ENCODE assay signal across 6 cellular contexts in genomic region chr14:55037995-55038394, GRCh38. TPM values are rescaled to one million over a fixed set of nuclear protein-coding genes. Genes with fewer than 3 reads are reported as not detected.
DNase-seq lines count a peak whose midpoint lies in the region; ATAC-seq, FAIRE-seq and TF ChIP-seq lines count a peak whose summit lies in the region.
"Not testable (repeated sequence)": the region's sequence is repeated elsewhere in the genome, so short reads cannot be mapped to it uniquely, and the experiment has no call there.

No MANE protein-coding gene starts in this region.

- not testable (repeated sequence) for H3K9ac ChIP-seq in keratinocyte (ENCODE audit: control insufficient read depth, extremely low read depth, insufficient read depth, low read length)

- H3K36me3 Mint-ChIP-seq in T-helper 17 cell (ENCODE audit: low read depth): not testable (repeated sequence)
- H3K36me3 Mint-ChIP-seq in activated naive CD8-positive, alpha-beta T cell treated with anti-CD3 and anti-CD28 coated beads, Interleukin-2, amount 50 U/mL, for 24 hours (ENCODE audit: low read depth): peaks cover 47% of the 10 kb centered on the region
- H3K36me3 Mint-ChIP-seq in effector memory CD8-positive, alpha-beta T cell (ENCODE audit: insufficient read depth): peaks cover 47% of the 10 kb centered on the region

- POLR2A ChIA-PET in HEK293 (lab: Yijun Ruan, JAX): interaction anchor here (1.0 kb wide), 1 partner anchor 13 kb away, joined by 3 read pairs; no protein-coding TSS in a partner anchor

- H3K27ac Mint-ChIP-seq in T-helper 17 cell: peak overlapping the region; percentile 82
- peak overlapping the region; percentile 37 for H3K27ac Mint-ChIP-seq in activated naive CD8-positive, alpha-beta T cell treated with anti-CD3 and anti-CD28 coated beads, Interleukin-2, amount 50 U/mL, for 24 hours
- H3K27ac Mint-ChIP-seq in effector memory CD8-positive, alpha-beta T cell: peak overlapping the region; percentile 32 to 49

- not testable (repeated sequence) for H3K27me3 ChIP-seq in keratinocyte (ENCODE audit: control insufficient read depth, extremely low read depth, insufficient read depth, low read length)

- CTCF ChIA-PET in HEK293 (lab: Yijun Ruan, JAX): interaction anchor here (0.6 kb wide), 1 partner anchor 243 kb away, joined by 3 read pairs; no protein-coding TSS in a partner anchor

- H3K36me3 ChIP-seq in HEK293 (ENCODE audit: control insufficient read depth in 2 of 2, insufficient read depth in 1 of 2, low read length in 2 of 2): peaks cover 40 to 61% of the 10 kb centered on the region in 2 experiments
- not testable (repeated sequence) for H3K36me3 ChIP-seq in keratinocyte (ENCODE audit: control insufficient read depth in 2 of 2, extremely low read depth in 1 of 2, insufficient read depth in 2 of 2, low read length in 2 of 2)

- not testable (repeated sequence) for TF ChIP-seq CTCF in HEK293 (tag by site-specific recombination; IDR thresholded peaks at IDR 0.05); keratinocyte (optimal IDR thresholded peaks at IDR 0.05 in 1 of 3, IDR thresholded peaks at IDR 0.05 in 1 of 3, conservative IDR thresholded peaks at IDR 0.05 in 1 of 3; ENCODE audit: extremely low read depth in 1 of 3, insufficient read depth in 2 of 3, low read length in 3 of 3)

- not testable (repeated sequence) for H3K27ac ChIP-seq in HEK293 (ENCODE audit: extremely low read depth, low read depth, low read length)
- H3K27ac ChIP-seq in keratinocyte (ENCODE audit: control insufficient read depth, insufficient read depth, low read length): peak overlapping the region; percentile 71

- not testable (repeated sequence) for H3K4me3 ChIP-seq in HEK293 (ENCODE audit: low read depth, low read length); keratinocyte (ENCODE audit: control insufficient read depth in 2 of 3, extremely low read depth in 1 of 3, insufficient read depth in 2 of 3, low read depth in 1 of 3, low read length in 3 of 3)

- not testable (repeated sequence) for H3K9me3 Mint-ChIP-seq in activated naive CD8-positive, alpha-beta T cell treated with anti-CD3 and anti-CD28 coated beads, Interleukin-2, amount 50 U/mL, for 24 hours; effector memory CD8-positive, alpha-beta T cell

- H3K4me3 Mint-ChIP-seq in T-helper 17 cell; activated naive CD8-positive, alpha-beta T cell treated with anti-CD3 and anti-CD28 coated beads, Interleukin-2, amount 50 U/mL, for 24 hours; effector memory CD8-positive, alpha-beta T cell: not testable (repeated sequence)

- FAIRE-seq in keratinocyte (lab: Jason Lieb, UNC): not testable (repeated sequence)

- not testable (repeated sequence) for H3K4me2 ChIP-seq in keratinocyte (ENCODE audit: control insufficient read depth, extremely low read depth, insufficient read depth, low read depth, low read length)

- not testable (repeated sequence) for ATAC-seq in T-helper 17 cell; activated naive CD8-positive, alpha-beta T cell treated with anti-CD3 and anti-CD28 coated beads, Interleukin-2, amount 50 U/mL, for 24 hours; effector memory CD8-positive, alpha-beta T cell (replicated peaks)

- H3K27me3 Mint-ChIP-seq in T-helper 17 cell; activated naive CD8-positive, alpha-beta T cell treated with anti-CD3 and anti-CD28 coated beads, Interleukin-2, amount 50 U/mL, for 24 hours; effector memory CD8-positive, alpha-beta T cell: not testable (repeated sequence)

- not testable (repeated sequence) for H2AFZ ChIP-seq in keratinocyte (ENCODE audit: control insufficient read depth, low read length)

- not testable (repeated sequence) for H3K9me3 ChIP-seq in HEK293 (ENCODE audit: control insufficient read depth, insufficient read depth, low read depth, low read length); T-helper 17 cell (ENCODE audit: control insufficient read depth, low read length, poor library complexity, severe bottlenecking); keratinocyte (ENCODE audit: control insufficient read depth, low read depth, low read length)

- not testable (repeated sequence) for H3K9me1 ChIP-seq in keratinocyte (ENCODE audit: control insufficient read depth, extremely low read depth, insufficient read depth, low read length)

- peaks cover 19% of the 10 kb centered on the region for H3K79me2 ChIP-seq in keratinocyte (ENCODE audit: control insufficient read depth, insufficient read depth, low read length)

- not testable (repeated sequence) for H3K4me1 Mint-ChIP-seq in T-helper 17 cell; activated naive CD8-positive, alpha-beta T cell treated with anti-CD3 and anti-CD28 coated beads, Interleukin-2, amount 50 U/mL, for 24 hours; effector memory CD8-positive, alpha-beta T cell (ENCODE audit: low read depth in 2 of 2)

- H4K20me1 ChIP-seq in keratinocyte (ENCODE audit: control insufficient read depth, extremely low read depth, insufficient read depth, low read length): not testable (repeated sequence)

- not testable (repeated sequence) for H3K4me1 ChIP-seq in HEK293 (ENCODE audit: control insufficient read depth, insufficient read depth, low read length)
- peaks cover 12% of the 10 kb centered on the region for H3K4me1 ChIP-seq in keratinocyte (ENCODE audit: control insufficient read depth, extremely low read depth, insufficient read depth, low read length)

- DNase-seq in NCI-H69 (lab: John Stamatoyannopoulos, UW): peak; percentile 41
- not testable (repeated sequence) for DNase-seq in T-helper 17 cell; activated naive CD8-positive, alpha-beta T cell treated with anti-CD3 and anti-CD28 coated beads, Interleukin-2, amount 50 U/mL, for 24 hours; effector memory CD8-positive, alpha-beta T cell; keratinocyte (ENCODE audit: low read depth, low spot score)

- dilution Hi-C loops in keratinocyte (cut with MboI; ENCODE audit: extremely low pct_ligation_motif_present, low sequenced_read_pairs): not testable (repeated sequence)

TF ChIP-seq in HEK293, 187 proteins besides CTCF, POLR2A, EP300 and RAD21:
- TF ChIP-seq SETDB1 (IDR thresholded peaks at IDR 0.05; ENCODE audit: insufficient read length, low read length): peak; percentile 33
TF ChIP-seq in HEK293: peak in this region for 1; not testable (repeated sequence) for 186.

RNA-seq across cellular contexts. Expression of gene SOCS4, which starts 11.0 kb away (rescaled TPM):
- 10 to 100 TPM; 26.5 to 27.3 TPM for total RNA-seq in T-helper 17 cell
- 6.9 to 14.1 TPM (median 10.7 TPM) in 3 replicates for polyA plus RNA-seq in keratinocyte
- 7.1 TPM for polyA plus RNA-seq in keratinocyte (2011; ENCODE audit: low read depth)
- polyA plus RNA-seq in keratinocyte (2011; cell fraction: cytosol; rRNA removed): 4.4 and 8.4 TPM in 2 replicates
- polyA plus RNA-seq in keratinocyte (2011; cell fraction: nucleus; rRNA removed): 13.8 and 18.3 TPM in 2 replicates
- polyA plus RNA-seq in keratinocyte (2012; ENCODE audit: low replicate concordance): 7.2 and 10.6 TPM in 2 replicates
- polyA minus RNA-seq in keratinocyte: 4.7 to 15.3 TPM (median 8.5 TPM) in 3 replicates
- polyA minus RNA-seq in keratinocyte (2011; cell fraction: cytosol; rRNA and poly(A)+ RNA removed): 9.0 TPM
- 7.4 and 16.1 TPM in 2 replicates for polyA minus RNA-seq in keratinocyte (2011; cell fraction: nucleus; rRNA and poly(A)+ RNA removed)

RNA-seq across cellular contexts. Expression of gene WDHD1, which starts 11.1 kb away (rescaled TPM):
- 1 to 10 TPM; 2.7 to 2.8 TPM for total RNA-seq in T-helper 17 cell
- 4.8 to 13.0 TPM (median 7.4 TPM) in 3 replicates for polyA plus RNA-seq in keratinocyte
- polyA plus RNA-seq in keratinocyte (2011; ENCODE audit: low read depth): 8.1 TPM
- 2.9 and 5.6 TPM in 2 replicates for polyA plus RNA-seq in keratinocyte (2011; cell fraction: cytosol; rRNA removed)
- 4.9 and 6.5 TPM in 2 replicates for polyA plus RNA-seq in keratinocyte (2011; cell fraction: nucleus; rRNA removed)
- 2.1 and 7.5 TPM in 2 replicates for polyA plus RNA-seq in keratinocyte (2012; ENCODE audit: low replicate concordance)
- 3.4 to 18.2 TPM (median 6.3 TPM) in 3 replicates for polyA minus RNA-seq in keratinocyte
- 2.9 TPM for polyA minus RNA-seq in keratinocyte (2011; cell fraction: cytosol; rRNA and poly(A)+ RNA removed)
- polyA minus RNA-seq in keratinocyte (2011; cell fraction: nucleus; rRNA and poly(A)+ RNA removed): 3.7 and 11.9 TPM in 2 replicates

RNA-seq across cellular contexts. Expression of gene MAPK1IP1L, which starts 13.5 kb away (rescaled TPM):
- total RNA-seq in T-helper 17 cell: 100 to 1,000 TPM; 154 to 176 TPM
- 48.5 to 114 TPM (median 53.0 TPM) in 3 replicates for polyA plus RNA-seq in keratinocyte
- 11.3 TPM for polyA plus RNA-seq in keratinocyte (2011; ENCODE audit: low read depth)
- polyA plus RNA-seq in keratinocyte (2011; cell fraction: cytosol; rRNA removed): 81.8 and 103 TPM in 2 replicates
- polyA plus RNA-seq in keratinocyte (2011; cell fraction: nucleus; rRNA removed): 84.0 and 134 TPM in 2 replicates
- polyA plus RNA-seq in keratinocyte (2012; ENCODE audit: low replicate concordance): 43.0 and 57.7 TPM in 2 replicates
- 170 to 503 TPM (median 289 TPM) in 3 replicates for polyA minus RNA-seq in keratinocyte
- polyA minus RNA-seq in keratinocyte (2011; cell fraction: cytosol; rRNA and poly(A)+ RNA removed): 245 TPM
- polyA minus RNA-seq in keratinocyte (2011; cell fraction: nucleus; rRNA and poly(A)+ RNA removed): 43.7 and 61.0 TPM in 2 replicates
